ENCODE assay signal across 1 cellular context in the genomic region with DNA sequence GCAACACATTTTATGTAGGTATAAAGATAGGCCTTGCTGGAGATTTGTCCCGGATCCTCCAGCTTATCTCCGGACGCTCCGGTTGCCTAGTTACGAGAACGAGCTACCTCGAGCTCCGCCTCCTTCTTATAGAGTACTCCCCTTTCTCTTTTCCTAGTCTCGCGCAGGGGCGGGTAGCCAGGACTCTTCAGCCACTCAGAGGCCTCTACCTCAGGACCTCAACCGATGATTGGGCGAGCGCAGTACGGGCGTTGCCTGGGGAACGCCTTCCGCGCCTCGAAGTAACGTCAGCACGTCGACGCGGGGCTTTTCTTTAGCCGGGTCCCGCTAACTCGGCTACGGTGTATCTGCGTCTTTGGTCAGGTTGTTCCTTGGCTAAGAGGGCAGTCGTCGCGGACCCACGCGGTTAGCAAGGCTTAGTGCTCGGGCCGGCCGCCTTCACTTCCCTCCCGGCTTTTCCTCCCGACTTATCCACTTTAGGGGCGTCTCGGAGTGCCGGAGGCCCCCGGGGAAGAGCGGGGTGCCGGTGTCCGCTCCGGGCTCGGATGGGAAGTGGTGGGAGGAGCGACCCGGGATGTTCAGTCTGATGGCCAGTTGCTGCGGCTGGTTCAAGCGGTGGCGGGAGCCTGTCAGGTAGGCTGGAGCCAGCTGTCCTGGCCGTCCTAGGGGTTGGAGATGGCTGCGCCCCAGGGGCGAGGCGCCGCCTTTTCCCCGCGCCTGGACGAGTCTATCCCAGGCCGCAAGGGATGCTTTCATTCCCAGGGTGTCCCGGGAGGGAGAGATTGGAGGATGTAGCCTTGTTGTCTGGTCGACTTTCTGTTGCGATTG.
TF ChIP-seq lines count a peak whose summit lies in the region.

A gene (plus strand): TSS at position 306 of the 828 bp plus-strand sequence. CDS start 269 bp downstream, at position 575.

TF ChIP-seq in HepG2, 621 proteins besides CTCF, POLR2A, EP300 and RAD21 (continued from another document):
- TF ChIP-seq, protein P1, sequence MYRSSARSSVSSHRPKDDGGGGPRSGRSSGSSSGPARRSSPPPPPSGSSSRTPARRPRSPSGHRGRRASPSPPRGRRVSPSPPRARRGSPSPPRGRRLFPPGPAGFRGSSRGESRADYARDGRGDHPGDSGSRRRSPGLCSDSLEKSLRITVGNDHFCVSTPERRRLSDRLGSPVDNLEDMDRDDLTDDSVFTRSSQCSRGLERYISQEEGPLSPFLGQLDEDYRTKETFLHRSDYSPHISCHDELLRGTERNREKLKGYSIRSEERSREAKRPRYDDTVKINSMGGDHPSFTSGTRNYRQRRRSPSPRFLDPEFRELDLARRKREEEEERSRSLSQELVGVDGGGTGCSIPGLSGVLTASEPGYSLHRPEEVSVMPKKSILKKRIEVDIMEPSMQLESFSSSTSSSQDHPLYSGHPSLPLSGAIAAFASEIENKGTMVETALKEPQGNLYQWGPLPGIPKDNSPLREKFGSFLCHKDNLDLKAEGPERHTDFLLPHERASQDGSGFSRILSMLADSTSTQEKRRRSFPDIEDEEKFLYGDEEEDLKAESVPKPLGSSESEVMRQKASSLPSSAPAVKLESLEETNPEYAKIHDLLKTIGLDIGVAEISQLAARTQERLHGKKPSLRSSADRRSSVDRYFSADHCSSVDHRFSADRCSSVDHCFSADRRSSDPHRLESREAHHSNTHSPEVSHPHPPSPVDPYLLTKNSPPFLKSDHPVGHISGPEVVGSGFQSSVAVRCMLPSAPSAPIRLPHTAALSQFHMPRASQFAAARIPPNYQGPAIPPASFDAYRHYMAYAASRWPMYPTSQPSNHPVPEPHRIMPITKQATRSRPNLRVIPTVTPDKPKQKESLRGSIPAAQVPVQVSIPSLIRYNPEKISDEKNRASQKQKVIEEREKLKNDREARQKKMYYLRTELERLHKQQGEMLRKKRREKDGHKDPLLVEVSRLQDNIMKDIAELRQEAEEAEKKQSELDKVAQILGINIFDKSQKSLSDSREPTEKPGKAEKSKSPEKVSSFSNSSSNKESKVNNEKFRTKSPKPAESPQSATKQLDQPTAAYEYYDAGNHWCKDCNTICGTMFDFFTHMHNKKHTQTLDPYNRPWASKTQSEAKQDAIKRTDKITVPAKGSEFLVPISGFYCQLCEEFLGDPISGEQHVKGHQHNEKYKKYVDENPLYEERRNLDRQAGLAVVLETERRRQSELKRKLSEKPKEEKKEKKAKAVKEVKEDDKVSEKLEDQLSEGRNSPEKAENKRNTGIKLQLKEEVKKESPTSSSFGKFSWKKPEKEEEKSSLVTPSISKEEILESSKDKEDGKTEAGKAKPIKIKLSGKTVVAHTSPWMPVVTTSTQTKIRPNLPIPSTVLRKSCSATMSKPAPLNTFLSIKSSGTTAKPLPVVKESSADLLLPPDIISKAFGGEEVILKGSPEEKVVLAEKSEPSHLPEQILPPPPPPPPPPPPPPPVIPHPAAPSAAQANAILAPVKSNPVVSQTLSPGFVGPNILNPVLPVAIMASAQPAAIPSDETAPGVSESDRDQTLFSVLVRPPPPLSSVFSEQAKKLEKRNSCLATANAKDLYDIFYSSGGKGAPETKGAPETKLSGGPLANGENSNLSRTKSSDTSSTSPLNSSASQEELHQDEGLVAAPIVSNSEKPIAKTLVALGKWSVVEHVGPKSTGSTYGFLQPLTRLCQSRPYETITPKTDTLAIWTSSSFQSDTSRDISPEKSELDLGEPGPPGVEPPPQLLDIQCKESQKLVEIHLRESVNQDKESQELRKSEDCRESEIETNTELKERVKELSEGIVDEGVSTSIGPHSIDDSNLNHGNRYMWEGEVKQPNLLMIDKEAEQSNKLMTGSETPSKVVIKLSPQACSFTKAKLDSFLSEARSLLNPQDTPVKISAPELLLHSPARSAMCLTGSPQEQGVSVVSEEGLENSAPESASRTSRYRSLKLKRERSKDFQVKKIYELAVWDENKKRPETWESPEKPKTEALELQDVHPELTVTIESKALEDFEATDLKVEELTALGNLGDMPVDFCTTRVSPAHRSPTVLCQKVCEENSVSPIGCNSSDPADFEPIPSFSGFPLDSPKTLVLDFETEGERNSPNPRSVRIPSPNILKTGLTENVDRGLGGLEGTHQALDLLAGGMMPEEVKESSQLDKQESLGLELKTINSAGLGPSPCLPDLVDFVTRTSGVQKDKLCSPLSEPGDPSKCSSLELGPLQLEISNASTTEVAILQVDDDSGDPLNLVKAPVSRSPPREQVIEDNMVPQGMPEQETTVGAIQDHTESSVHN (CRISPR knock-in tag; IDR thresholded peaks at IDR 0.05): no peak
- TF ChIP-seq, protein P2, sequence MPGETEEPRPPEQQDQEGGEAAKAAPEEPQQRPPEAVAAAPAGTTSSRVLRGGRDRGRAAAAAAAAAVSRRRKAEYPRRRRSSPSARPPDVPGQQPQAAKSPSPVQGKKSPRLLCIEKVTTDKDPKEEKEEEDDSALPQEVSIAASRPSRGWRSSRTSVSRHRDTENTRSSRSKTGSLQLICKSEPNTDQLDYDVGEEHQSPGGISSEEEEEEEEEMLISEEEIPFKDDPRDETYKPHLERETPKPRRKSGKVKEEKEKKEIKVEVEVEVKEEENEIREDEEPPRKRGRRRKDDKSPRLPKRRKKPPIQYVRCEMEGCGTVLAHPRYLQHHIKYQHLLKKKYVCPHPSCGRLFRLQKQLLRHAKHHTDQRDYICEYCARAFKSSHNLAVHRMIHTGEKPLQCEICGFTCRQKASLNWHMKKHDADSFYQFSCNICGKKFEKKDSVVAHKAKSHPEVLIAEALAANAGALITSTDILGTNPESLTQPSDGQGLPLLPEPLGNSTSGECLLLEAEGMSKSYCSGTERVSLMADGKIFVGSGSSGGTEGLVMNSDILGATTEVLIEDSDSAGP (CRISPR knock-in tag; IDR thresholded peaks at IDR 0.05; ENCODE audit: borderline replicate concordance): peak; percentile 67; the same call in 1 of the 2 replicates
- TF ChIP-seq FOXO1 (CRISPR knock-in tag; IDR thresholded peaks at IDR 0.05) (no peak), ZNF891 (CRISPR knock-in tag; IDR thresholded peaks at IDR 0.05) (0 out of 2 replicates have a peak, but pooled peaks have one; percentile 28), POGZ (CRISPR knock-in tag; IDR thresholded peaks at IDR 0.05) (peak; percentile 91), GABPB1 (CRISPR knock-in tag; IDR thresholded peaks at IDR 0.05) (peak; percentile 78), ZNF501 (CRISPR knock-in tag; IDR thresholded peaks at IDR 0.05) (peak; percentile 85), TAF1 (CRISPR knock-in tag; IDR thresholded peaks at IDR 0.05) (peak; percentile 61; the same call in 1 of the 2 replicates), HNRNPUL1 (IDR thresholded peaks at IDR 0.05; ENCODE audit: low read depth, low read length) (no peak), EED (CRISPR knock-in tag; IDR thresholded peaks at IDR 0.05) (peak; percentile 63; the same call in 1 of the 2 replicates)
- TF ChIP-seq, protein P3, sequence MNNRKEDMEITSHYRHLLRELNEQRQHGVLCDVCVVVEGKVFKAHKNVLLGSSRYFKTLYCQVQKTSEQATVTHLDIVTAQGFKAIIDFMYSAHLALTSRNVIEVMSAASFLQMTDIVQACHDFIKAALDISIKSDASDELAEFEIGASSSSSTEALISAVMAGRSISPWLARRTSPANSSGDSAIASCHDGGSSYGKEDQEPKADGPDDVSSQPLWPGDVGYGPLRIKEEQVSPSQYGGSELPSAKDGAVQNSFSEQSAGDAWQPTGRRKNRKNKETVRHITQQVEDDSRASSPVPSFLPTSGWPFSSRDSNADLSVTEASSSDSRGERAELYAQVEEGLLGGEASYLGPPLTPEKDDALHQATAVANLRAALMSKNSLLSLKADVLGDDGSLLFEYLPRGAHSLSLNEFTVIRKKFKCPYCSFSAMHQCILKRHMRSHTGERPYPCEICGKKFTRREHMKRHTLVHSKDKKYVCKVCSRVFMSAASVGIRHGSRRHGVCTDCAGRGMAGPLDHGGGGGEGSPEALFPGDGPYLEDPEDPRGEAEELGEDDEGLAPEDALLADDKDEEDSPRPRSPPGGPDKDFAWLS (CRISPR knock-in tag; IDR thresholded peaks at IDR 0.05; ENCODE audit: borderline replicate concordance): no peak
- TF ChIP-seq, protein P4, sequence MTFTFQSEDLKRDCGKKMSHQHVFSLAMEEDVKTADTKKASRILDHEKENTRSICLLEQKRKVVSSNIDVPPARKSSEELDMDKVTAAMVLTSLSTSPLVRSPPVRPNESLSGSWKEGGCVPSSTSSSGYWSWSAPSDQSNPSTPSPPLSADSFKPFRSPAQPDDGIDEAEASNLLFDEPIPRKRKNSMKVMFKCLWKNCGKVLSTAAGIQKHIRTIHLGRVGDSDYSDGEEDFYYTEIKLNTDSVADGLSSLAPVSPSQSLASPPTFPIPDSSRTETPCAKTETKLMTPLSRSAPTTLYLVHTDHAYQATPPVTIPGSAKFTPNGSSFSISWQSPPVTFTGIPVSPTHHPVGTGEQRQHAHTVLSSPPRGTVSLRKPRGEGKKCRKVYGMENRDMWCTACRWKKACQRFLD (CRISPR knock-in tag; IDR thresholded peaks at IDR 0.05; ENCODE audit: borderline replicate concordance): 0 out of 2 replicates have a peak, but pooled peaks have one; percentile 62
- TF ChIP-seq, protein P5, sequence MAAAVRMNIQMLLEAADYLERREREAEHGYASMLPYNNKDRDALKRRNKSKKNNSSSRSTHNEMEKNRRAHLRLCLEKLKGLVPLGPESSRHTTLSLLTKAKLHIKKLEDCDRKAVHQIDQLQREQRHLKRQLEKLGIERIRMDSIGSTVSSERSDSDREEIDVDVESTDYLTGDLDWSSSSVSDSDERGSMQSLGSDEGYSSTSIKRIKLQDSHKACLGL (CRISPR knock-in tag; IDR thresholded peaks at IDR 0.05): peak; percentile 47; the same call in 1 of the 2 replicates
